8 cellular contexts compared by ENCODE assay signal in genomic region chr5:73119492-73120157, GRCh38. TPM values are rescaled to one million over a fixed set of nuclear protein-coding genes. Genes with fewer than 3 reads are reported as not detected.
A peak's percentile ranks its signal among the peaks of the same experiment; 100 is the strongest.
DNase-seq lines count a peak whose midpoint lies in the region; ATAC-seq and TF ChIP-seq lines count a peak whose summit lies in the region.

No MANE protein-coding gene starts in this region.

- no peak for ATAC-seq in GM18858 (IDR thresholded peaks at IDR 0.05; ENCODE audit: unreplicated experiment)

- DNase-seq in GM12865 (ENCODE audit: low read depth) = peak; percentile 24
- DNase-seq in adipocyte (ENCODE audit: low read depth) = no peak
- peak; percentile 41 for DNase-seq in retina
- no peak for DNase-seq in NCI-H2107 (lab: John Stamatoyannopoulos, UW)
- no peak for DNase-seq in ureter (ENCODE audit: low spot score)
- no peak for DNase-seq in DMS153 (lab: John Stamatoyannopoulos, UW)

- H3K36me3 ChIP-seq in adipocyte (ENCODE audit: control insufficient read depth, insufficient read depth, low read length, severe bottlenecking) (no peaks in the 10 kb centered on the region), iPS-18a (ENCODE audit: control insufficient read depth, low read depth, low read length) (no peaks in the 10 kb centered on the region)

- peaks cover 39% of the 10 kb centered on the region for H3K4me1 ChIP-seq in adipocyte (ENCODE audit: control insufficient read depth, insufficient read depth, low read length)
- peaks cover 6% of the 10 kb centered on the region for H3K4me1 ChIP-seq in iPS-18a (ENCODE audit: control insufficient read depth, low read depth, low read length)

- H3K27me3 ChIP-seq in adipocyte (replicated peaks; ENCODE audit: control insufficient read depth, insufficient read depth, low read length) (no peaks in the 10 kb centered on the region), iPS-18a (ENCODE audit: control insufficient read depth, insufficient read depth, low read length) (peaks cover 51% of the 10 kb centered on the region)

- TF ChIP-seq CTCF in GM12865 (IDR thresholded peaks at IDR 0.05; ENCODE audit: insufficient read depth, low read depth, low read length, missing control alignments) = no peak

- no peak overlapping the region for H3K27ac ChIP-seq in iPS-18a (ENCODE audit: low read length)

- H3K9me3 ChIP-seq in adipocyte (ENCODE audit: control insufficient read depth, low read length) (peaks cover 6% of the 10 kb centered on the region), iPS-18a (ENCODE audit: control insufficient read depth, low read depth, low read length) (no peaks in the 10 kb centered on the region)

- peak overlapping the region; percentile 80 for H3K9ac ChIP-seq in adipocyte (ENCODE audit: low read length)
- no peak overlapping the region for H3K9ac ChIP-seq in iPS-18a (ENCODE audit: low read length)

- H3K4me3 ChIP-seq in GM12865 (ENCODE audit: low read depth, low read length) (no peak overlapping the region), adipocyte (ENCODE audit: low read length) (peak overlapping the region; percentile 84), iPS-18a (ENCODE audit: low read length) (peak overlapping the region; percentile 44)

RNA-seq across cellular contexts. Expression of gene TMEM171, which starts 0.8 kb away (rescaled TPM):
- total RNA-seq in ureter = 2.4 TPM

RNA-seq across cellular contexts. Expression of gene TMEM174, which starts 53.4 kb away (rescaled TPM):
- not detected for total RNA-seq in ureter

Comparison
In these comparisons a context has a peak if more than half of its experiments do, and no peak if none do; other contexts are left out.
1. DNase-seq: peak in GM12865 (single experiment) and retina (single experiment); none in adipocyte (single experiment), NCI-H2107 (single experiment), ureter (single experiment) and DMS153 (single experiment).